In genomic region chr3:14915636-14916222, GRCh38 we compare ENCODE assay signal across 12 cellular contexts. TPM values are rescaled to one million over a fixed set of nuclear protein-coding genes. Genes with fewer than 3 reads are reported as not detected.
DNase-seq lines count a peak whose midpoint lies in the region; ATAC-seq and TF ChIP-seq lines count a peak whose summit lies in the region.
"Had no signal": no experiment of that assay in that cellular context is flagged by ENCODE, and none has a peak within 500 bp of the region (broad histone marks: within the 10 kb centered on the region; RNA-seq: fewer than 3 reads in every experiment).

No MANE protein-coding gene starts in this region.

- peaks cover 43% of the 10 kb centered on the region for H3K27me3 Mint-ChIP-seq in T-helper 17 cell
- H3K27me3 Mint-ChIP-seq in CD14-positive monocyte (ENCODE audit: low read depth in 3 of 3) = peaks cover 1 to 6% (median 2%) of the 10 kb centered on the region in 3 donors

- no peaks in the 10 kb centered on the region for H3K9me3 ChIP-seq in T-helper 17 cell (ENCODE audit: control insufficient read depth, low read length, poor library complexity, severe bottlenecking)
- H3K9me3 ChIP-seq in left ventricle myocardium inferior (replicated peaks) = no peaks in the 10 kb centered on the region
- H3K9me3 ChIP-seq in spleen = no peaks in the 10 kb centered on the region
- H3K9me3 ChIP-seq: pancreas had no signal

- H3K4me3 Mint-ChIP-seq in T-helper 17 cell (no peak overlapping the region), CD14-positive monocyte (no peak overlapping the region)
- H3K4me3 Mint-ChIP-seq: CD4-positive, CD25-positive, alpha-beta regulatory T cell had no signal

- ATAC-seq in T-helper 17 cell (peak; percentile 68), HG02588 (IDR thresholded peaks at IDR 0.05; ENCODE audit: unreplicated experiment) (no peak)

- TF ChIP-seq CTCF in left ventricle myocardium inferior (IDR thresholded peaks at IDR 0.05; ENCODE audit: borderline replicate concordance) = peak; percentile 35
- no peak for TF ChIP-seq CTCF in spleen (IDR thresholded peaks at IDR 0.05 in 8 of 11, conservative IDR thresholded peaks at IDR 0.05 in 3 of 11)
- TF ChIP-seq CTCF in CD14-positive monocyte (IDR thresholded peaks at IDR 0.05) = no peak

- 53 to 85% (median 79%) methylated on average over 2 to 3 of the region's 3 CpGs for WGBS in spleen, 5 donors

- H3K9me3 Mint-ChIP-seq in CD14-positive monocyte = peaks cover 0 to 2% (median 0%) of the 10 kb centered on the region in 7 donors

- H3K4me1 Mint-ChIP-seq in T-helper 17 cell (peaks cover 13% of the 10 kb centered on the region), CD14-positive monocyte (no peaks in the 10 kb centered on the region)
- H3K4me1 Mint-ChIP-seq: CD4-positive, CD25-positive, alpha-beta regulatory T cell had no signal

- H3K27ac Mint-ChIP-seq in T-helper 17 cell (no peak overlapping the region), CD14-positive monocyte (no peak overlapping the region)
- H3K27ac Mint-ChIP-seq: CD4-positive, CD25-positive, alpha-beta regulatory T cell had no signal

- H3K27me3 ChIP-seq in left ventricle myocardium inferior (ENCODE audit: low read depth) (peaks cover 4% of the 10 kb centered on the region), spleen (replicated peaks in 1 of 7) (no peaks in the 10 kb centered on the region)
- H3K27me3 ChIP-seq: pancreas had no signal

- H3K36me3 ChIP-seq in left ventricle myocardium inferior (peaks cover 19% of the 10 kb centered on the region), spleen (peaks cover 0 to 55% (median 5%) of the 10 kb centered on the region in 6 donors)
- H3K36me3 ChIP-seq: pancreas had no signal

- peaks cover 5% of the 10 kb centered on the region for H3K36me3 Mint-ChIP-seq in T-helper 17 cell (ENCODE audit: low read depth)
- no peaks in the 10 kb centered on the region for H3K36me3 Mint-ChIP-seq in CD14-positive monocyte
- H3K36me3 Mint-ChIP-seq: CD4-positive, CD25-positive, alpha-beta regulatory T cell had no signal

- peaks cover 9% of the 10 kb centered on the region for H3K4me1 ChIP-seq in left ventricle myocardium inferior
- peaks cover 0 to 6% (median 2%) of the 10 kb centered on the region in 6 donors for H3K4me1 ChIP-seq in spleen
- H3K4me1 ChIP-seq: pancreas had no signal

- peak in 4 of 6 experiments; percentile 9 to 34 (median 18) for DNase-seq in stimulated activated naive CD4-positive, alpha-beta T cell (lab: John Stamatoyannopoulos, UW)
- DNase-seq in stimulated activated naive CD4-positive, alpha-beta T cell treated with Interleukin-2 at 50 U/mL for 16 hours (lab: John Stamatoyannopoulos, UW) = no peak
- DNase-seq in T-helper 17 cell (no peak), left ventricle myocardium inferior (no peak), ureter (ENCODE audit: low spot score) (peak; percentile 36), spleen (no peak), CD14-positive monocyte (ENCODE audit: low spot score) (no peak)
- DNase-seq: activated T-cell treated with anti-CD3 and anti-CD28 coated beads for 4 hours; CD4-positive, CD25-positive, alpha-beta regulatory T cell; NCI-H2029; pancreas had no signal

- TF ChIP-seq POLR2A in spleen (IDR thresholded peaks at IDR 0.05) = no peak

- no peak overlapping the region for H3K27ac ChIP-seq in left ventricle myocardium inferior (replicated peaks)
- H3K27ac ChIP-seq in spleen = no peak overlapping the region
- H3K27ac ChIP-seq: pancreas had no signal

- H3K4me3 ChIP-seq in left ventricle myocardium inferior = no peak overlapping the region
- no peak overlapping the region for H3K4me3 ChIP-seq in spleen
- H3K4me3 ChIP-seq: pancreas had no signal

- intact Hi-C loops in left ventricle myocardium inferior (cut with micrococcal nuclease) (no loop called here), spleen (cut with DNase I; ENCODE audit: low total_unique reads) (loop anchor here (10.0 kb wide), 1 partner anchor 121 kb away; no protein-coding TSS in a partner anchor), CD14-positive monocyte (cut with micrococcal nuclease) (no loop called here)

RNA-seq across cellular contexts. Expression of gene NR2C2, which starts 31.7 kb away (rescaled TPM):
- total RNA-seq in T-helper 17 cell (10 to 100 TPM; 47.1 to 48.3 TPM), left ventricle myocardium inferior (27.4 TPM), ureter (59.8 TPM), spleen (10 to 100 TPM; 55.9 to 75.5 (median 64.1) TPM)
- polyA plus RNA-seq in spleen (10 to 100 TPM in 1 of 3 donors, 1 to 10 TPM in 2; 7.2 to 10.3 (median 7.8) TPM), CD14-positive monocyte (1 to 10 TPM; 3.4 to 3.8 TPM)

Comparison
In these comparisons a context has a peak if more than half of its experiments do, and no peak if none do; other contexts are left out.
1. DNase-seq: peak in stimulated activated naive CD4-positive, alpha-beta T cell (4 of 6) and ureter (single experiment); none in stimulated activated naive CD4-positive, alpha-beta T cell treated with Interleukin-2 at 50 U/mL for 16 hours (single experiment), T-helper 17 cell (0 of 3), left ventricle myocardium inferior (single experiment), spleen (single experiment) and CD14-positive monocyte (single experiment).